ENCODE assay signal across 22 cellular contexts in genomic region chr11:134527382-134528243, GRCh38.
A peak's percentile ranks its signal among the peaks of the same experiment; 100 is the strongest.
DNase-seq lines count a peak whose midpoint lies in the region; ATAC-seq and TF ChIP-seq lines count a peak whose summit lies in the region.
"Had no signal": no experiment of that assay in that cellular context is flagged by ENCODE, and none has a peak within 500 bp of the region (broad histone marks: within the 10 kb centered on the region; RNA-seq: fewer than 3 reads in every experiment).

No MANE protein-coding gene starts in this region.

- no peaks in the 10 kb centered on the region for H3K27me3 Mint-ChIP-seq in activated CD4-positive, alpha-beta T cell treated with anti-CD3 and anti-CD28 coated beads, Interleukin-2, amount 10 ng/mL, durations not matched to agents 24 days and 14 days
- H3K27me3 Mint-ChIP-seq: activated CD4-positive, alpha-beta T cell treated with anti-CD3 and anti-CD28 coated beads, Interleukin-2, amount 10 ng/mL, durations not matched to agents 7 days and 5 days; activated naive CD8-positive, alpha-beta T cell had no signal

- H3K9me3 ChIP-seq in colonic mucosa (no peaks in the 10 kb centered on the region), neuronal stem cell (replicated peaks in 1 of 2; ENCODE audit: control insufficient read depth in 2 of 2, insufficient read depth in 1 of 2, low read depth in 1 of 2, low read length in 2 of 2) (no peaks in the 10 kb centered on the region)

- H3K36me3 Mint-ChIP-seq in activated CD4-positive, alpha-beta T cell treated with anti-CD3 and anti-CD28 coated beads, Interleukin-2, amount 10 ng/mL, durations not matched to agents 24 days and 14 days (ENCODE audit: low read depth), result no peaks in the 10 kb centered on the region
- H3K36me3 Mint-ChIP-seq: activated naive CD8-positive, alpha-beta T cell; CD4-positive, alpha-beta memory T cell; natural killer cell treated with Interleukin-12 subunit alpha and Interleukin-12 subunit beta and Interleukin-15 and Interleukin-18, amount 100 ng/mL, for 72 hours had no signal

- no peak overlapping the region for H2BK5ac ChIP-seq in neuronal stem cell (ENCODE audit: low read length)

- H3K4me3 ChIP-seq in colonic mucosa (no peak overlapping the region), neuronal stem cell (ENCODE audit: low read length in 2 of 2) (peak overlapping the region in 1 of 2 donors; percentile 18)
- H3K4me3 ChIP-seq: GM12878, skin epidermis had no signal

- DNase-seq in cardiac septum (ENCODE audit: low spot score), result peak; percentile 38
- DNase-seq in Right ventricle myocardium inferior (ENCODE audit: missing footprints), result no peak
- DNase-seq in colonic mucosa, result peak; percentile 13
- DNase-seq in neuronal stem cell (ENCODE audit: low spot score), result no peak
- DNase-seq in NCI-H524 (lab: John Stamatoyannopoulos, UW), result no peak
- no peak for DNase-seq in activated CD4-positive, alpha-beta T cell treated with anti-CD3 and anti-CD28 coated beads, Interleukin-2, amount 10 ng/mL, durations not matched to agents 24 days and 14 days
- DNase-seq: activated CD4-positive, alpha-beta T cell treated with anti-CD3 and anti-CD28 coated beads, Interleukin-2, amount 10 ng/mL, durations not matched to agents 7 days and 5 days; CD4-positive, alpha-beta memory T cell; hippocampal formation; MM.1S; NCI-H1930; NCI-H446; NK-92 treated with Interleukin-12 subunit alpha and Interleukin-12 subunit beta, amount 100 ng/mL, for 24 hours; stimulated activated CD4-positive, alpha-beta T cell treated with anti-CD3 and anti-CD28 coated beads, Interleukin-2, amount 100 ng/mL, for 48 hours; SW 1271 had no signal

- H3K9ac ChIP-seq in colonic mucosa (ENCODE audit: low read depth in 2 of 2, low read length in 2 of 2) (no peak overlapping the region), neuronal stem cell (ENCODE audit: low read depth, low read length, poor library complexity) (no peak overlapping the region)

- ATAC-seq in Right ventricle myocardium inferior, result no peak
- no peak for ATAC-seq in GM18858 (IDR thresholded peaks at IDR 0.05; ENCODE audit: unreplicated experiment)
- ATAC-seq in GM18519 (IDR thresholded peaks at IDR 0.05; ENCODE audit: low FRiP score, unreplicated experiment), result no peak
- ATAC-seq: GM12878 had no signal

- H2BK15ac ChIP-seq in neuronal stem cell (ENCODE audit: low read length), result no peak overlapping the region

- no peak overlapping the region for H3K27ac Mint-ChIP-seq in activated CD4-positive, alpha-beta T cell treated with anti-CD3 and anti-CD28 coated beads, Interleukin-2, amount 10 ng/mL, durations not matched to agents 24 days and 14 days
- H3K27ac Mint-ChIP-seq: activated CD4-positive, alpha-beta T cell treated with anti-CD3 and anti-CD28 coated beads, Interleukin-2, amount 10 ng/mL, durations not matched to agents 7 days and 5 days; activated naive CD8-positive, alpha-beta T cell; CD4-positive, alpha-beta memory T cell; memory B cell; natural killer cell treated with Interleukin-12 subunit alpha and Interleukin-12 subunit beta and Interleukin-15 and Interleukin-18, amount 100 ng/mL, for 72 hours had no signal

- no peaks in the 10 kb centered on the region for H3K9me3 Mint-ChIP-seq in activated CD4-positive, alpha-beta T cell treated with anti-CD3 and anti-CD28 coated beads, Interleukin-2, amount 10 ng/mL, durations not matched to agents 24 days and 14 days
- H3K9me3 Mint-ChIP-seq: CD4-positive, alpha-beta memory T cell; memory B cell; natural killer cell treated with Interleukin-12 subunit alpha and Interleukin-12 subunit beta and Interleukin-15 and Interleukin-18, amount 100 ng/mL, for 72 hours had no signal

- H3K23ac ChIP-seq in neuronal stem cell (ENCODE audit: low read depth, low read length, poor library complexity), result peak overlapping the region; percentile 62

- no peak overlapping the region for H3K4me2 ChIP-seq in neuronal stem cell (ENCODE audit: insufficient read depth, low read length, poor library complexity, severe bottlenecking)

- no peaks in the 10 kb centered on the region for H3K4me1 Mint-ChIP-seq in activated CD4-positive, alpha-beta T cell treated with anti-CD3 and anti-CD28 coated beads, Interleukin-2, amount 10 ng/mL, durations not matched to agents 24 days and 14 days
- H3K4me1 Mint-ChIP-seq: activated CD4-positive, alpha-beta T cell treated with anti-CD3 and anti-CD28 coated beads, Interleukin-2, amount 10 ng/mL, durations not matched to agents 7 days and 5 days; CD4-positive, alpha-beta memory T cell; memory B cell had no signal

- no peaks in the 10 kb centered on the region for H3K79me1 ChIP-seq in neuronal stem cell (ENCODE audit: low read depth, low read length)

- no peak overlapping the region for H2BK12ac ChIP-seq in neuronal stem cell (ENCODE audit: low read length)

- H2BK120ac ChIP-seq in neuronal stem cell (ENCODE audit: low read depth, low read length), result no peak overlapping the region

- peak overlapping the region; percentile 72 for H3K18ac ChIP-seq in neuronal stem cell (ENCODE audit: low read length)

- intact Hi-C loops in cardiac septum (cut with DNase I), result no loop called here
- intact Hi-C loops in Right ventricle myocardium inferior (cut with DNase I), result no loop called here
- intact Hi-C loops in colonic mucosa (cut with DNase I), result no loop called here
- intact Hi-C loops in activated CD4-positive, alpha-beta T cell treated with anti-CD3 and anti-CD28 coated beads, Interleukin-2, amount 10 ng/mL, durations not matched to agents 24 days and 14 days (cut with micrococcal nuclease), result no loop called here

- no peaks in the 10 kb centered on the region for H3K27me3 ChIP-seq in colonic mucosa
- H3K27me3 ChIP-seq in neuronal stem cell (ENCODE audit: control insufficient read depth in 3 of 3, insufficient read depth in 3 of 3, low read depth in 1 of 3, low read length in 3 of 3), result peaks cover 0 to 25% (median 0%) of the 10 kb centered on the region in 3 experiments

- no peak overlapping the region for H2AFZ ChIP-seq in neuronal stem cell (ENCODE audit: low read length)

- H3K27ac ChIP-seq in colonic mucosa, result no peak overlapping the region
- no peak overlapping the region for H3K27ac ChIP-seq in neuronal stem cell (replicated peaks; ENCODE audit: low read length)
- H3K27ac ChIP-seq: skin epidermis had no signal

- WGBS in neuronal stem cell (ENCODE audit: extremely low coverage in 2 of 2, insufficient read length in 2 of 2, insufficient replicate concordance in 1 of 2), 2 donors, result no CpG with 5 or more reads among the region's 19 CpGs

- H4K91ac ChIP-seq in neuronal stem cell (ENCODE audit: low read depth, low read length, poor library complexity), result no peak overlapping the region

- H3K36me3 ChIP-seq in colonic mucosa (no peaks in the 10 kb centered on the region), neuronal stem cell (replicated peaks in 1 of 2; ENCODE audit: control insufficient read depth in 2 of 2, insufficient read depth in 2 of 2, low read length in 2 of 2) (no peaks in the 10 kb centered on the region)

- H3K4ac ChIP-seq in neuronal stem cell (ENCODE audit: low read length), result no peak overlapping the region

- H2AK5ac ChIP-seq in neuronal stem cell (ENCODE audit: low read depth, low read length), result peak overlapping the region; percentile 8

- no peak for TF ChIP-seq CTCF in colonic mucosa (IDR thresholded peaks at IDR 0.05)

- no peak overlapping the region for H3K4me3 Mint-ChIP-seq in activated CD4-positive, alpha-beta T cell treated with anti-CD3 and anti-CD28 coated beads, Interleukin-2, amount 10 ng/mL, durations not matched to agents 24 days and 14 days
- H3K4me3 Mint-ChIP-seq: activated CD4-positive, alpha-beta T cell treated with anti-CD3 and anti-CD28 coated beads, Interleukin-2, amount 10 ng/mL, durations not matched to agents 7 days and 5 days; activated naive CD8-positive, alpha-beta T cell; CD4-positive, alpha-beta memory T cell; memory B cell; natural killer cell treated with Interleukin-12 subunit alpha and Interleukin-12 subunit beta and Interleukin-15 and Interleukin-18, amount 100 ng/mL, for 72 hours had no signal

- H3K4me1 ChIP-seq in colonic mucosa (no peaks in the 10 kb centered on the region), neuronal stem cell (ENCODE audit: control insufficient read depth in 2 of 2, insufficient read depth in 1 of 2, low read depth in 1 of 2, low read length in 2 of 2) (peaks cover 20 to 29% of the 10 kb centered on the region in 2 donors)

- H4K8ac ChIP-seq in neuronal stem cell (ENCODE audit: low read depth, low read length), result no peak overlapping the region

- no peak overlapping the region for H3K14ac ChIP-seq in neuronal stem cell (ENCODE audit: low read length)

Comparison
In these comparisons a context has a peak if more than half of its experiments do, and no peak if none do; other contexts are left out.
1. DNase-seq: peak in cardiac septum (single experiment) and colonic mucosa (single experiment); none in Right ventricle myocardium inferior (single experiment), neuronal stem cell (single experiment), NCI-H524 (0 of 2) and activated CD4-positive, alpha-beta T cell treated with anti-CD3 and anti-CD28 coated beads, Interleukin-2, amount 10 ng/mL, durations not matched to agents 24 days and 14 days (single experiment).